In genomic region chr20:8043687-8044278, GRCh38 we compare ENCODE assay signal across 8 cellular contexts. TPM values are rescaled to one million over a fixed set of nuclear protein-coding genes. Genes with fewer than 3 reads are reported as not detected.
DNase-seq lines count a peak whose midpoint lies in the region; ATAC-seq and TF ChIP-seq lines count a peak whose summit lies in the region.

No MANE protein-coding gene starts in this region.

- peak; percentile 37 for DNase-seq in stimulated activated CD4-positive, alpha-beta T cell treated with anti-CD3 and anti-CD28 coated beads, Interleukin-4, amount 100 ng/mL, for 24 hours
- DNase-seq in stimulated activated CD4-positive, alpha-beta T cell treated with anti-CD3 and anti-CD28 coated beads, Interleukin-4, amount 100 ng/mL, for 1 hour: no peak
- DNase-seq in H7 (peak; percentile 19), Kasumi-1 (lab: John Stamatoyannopoulos, UW) (peak; percentile 60 to 73), PC-9 (peak; percentile 12 to 44), dedifferentiated amniotic fluid mesenchymal stem cell (ENCODE audit: extremely low spot score) (peak; percentile 57), lower lobe of right lung (no peak), GOT3 (lab: John Stamatoyannopoulos, UW) (no peak)

- no peaks in the 10 kb centered on the region for H3K9me2 ChIP-seq in PC-9 (ENCODE audit: insufficient read depth)

- intact Hi-C loops in PC-9 (cut with micrococcal nuclease; ENCODE audit: unreplicated experiment): loop anchor here (2.0 to 5.0 kb wide), 2 partner anchors 349 to 679 kb away; no protein-coding TSS in a partner anchor
- intact Hi-C loops in lower lobe of right lung (cut with DNase I): no loop called here

- H3K4me2 ChIP-seq in PC-9: no peak overlapping the region

- no peak overlapping the region for H3K27ac ChIP-seq in PC-9
- H3K27ac ChIP-seq in lower lobe of right lung: no peak overlapping the region

- POLR2A ChIA-PET in PC-9 (lab: Charles Lee; ENCODE audit: unreplicated experiment): no interaction called here

- no TSS peak for BruUV-seq in PC-9 (replicated peaks; lab: Mats Ljungman, UMichigan)

- no peaks in the 10 kb centered on the region for H3K27me3 ChIP-seq in H7 (ENCODE audit: control insufficient read depth, insufficient read depth, low read length)
- H3K27me3 ChIP-seq in PC-9 (ENCODE audit: insufficient read depth, low read depth): peaks cover 3% of the 10 kb centered on the region; the same call in 1 of the 2 replicates
- H3K27me3 ChIP-seq in lower lobe of right lung (ENCODE audit: low read depth): no peaks in the 10 kb centered on the region

- no peaks in the 10 kb centered on the region for H3K79me2 ChIP-seq in PC-9 (ENCODE audit: low read depth)

- TF ChIP-seq CTCF in PC-9 (conservative IDR thresholded peaks at IDR 0.05): peak; percentile 87
- TF ChIP-seq CTCF in lower lobe of right lung (IDR thresholded peaks at IDR 0.05): peak; percentile 79

- H4K20me1 ChIP-seq in PC-9 (ENCODE audit: insufficient read depth): no peaks in the 10 kb centered on the region

- H3K36me3 ChIP-seq in H7 (replicated peaks; ENCODE audit: control insufficient read depth, insufficient read depth, low read length) (no peaks in the 10 kb centered on the region), PC-9 (ENCODE audit: low read depth) (no peaks in the 10 kb centered on the region), lower lobe of right lung (no peaks in the 10 kb centered on the region)

- no peak overlapping the region for H3K4me3 ChIP-seq in H7 (ENCODE audit: insufficient read depth, low read depth, low read length)
- H3K4me3 ChIP-seq in PC-9: no peak overlapping the region
- H3K4me3 ChIP-seq in lower lobe of right lung: no peak overlapping the region

- ATAC-seq in lower lobe of right lung: peak; percentile 65 to 73

- peaks cover 10% of the 10 kb centered on the region; the same call in 1 of the 2 replicates for H3K4me1 ChIP-seq in PC-9 (replicated peaks; ENCODE audit: insufficient read depth)
- no peaks in the 10 kb centered on the region for H3K4me1 ChIP-seq in lower lobe of right lung

- CTCF ChIA-PET in PC-9 (lab: Charles Lee): interaction anchor here (0.5 to 0.7 kb wide), 4 partner anchors 91 to 1913 kb away, joined by 3 to 11 read pairs (median 6); no protein-coding TSS in a partner anchor

- no peak overlapping the region for H2AFZ ChIP-seq in PC-9

- no peaks in the 10 kb centered on the region for H3K9me3 ChIP-seq in PC-9 (ENCODE audit: insufficient read depth, low read depth)
- H3K9me3 ChIP-seq in lower lobe of right lung: no peaks in the 10 kb centered on the region

- H3F3A ChIP-seq in PC-9 (ENCODE audit: insufficient read depth, low read depth): no peaks in the 10 kb centered on the region

RNA-seq across cellular contexts. Expression of gene TMX4, which starts 24.2 kb away (rescaled TPM):
- 7.1 and 8.2 TPM in 2 replicates for total RNA-seq in H7 (2014; rRNA removed; shearing (Covaris generic))
- total RNA-seq in PC-9 (2021) (7.5 and 9.2 TPM in 2 replicates), lower lobe of right lung (35.7 TPM)

Comparison
In these comparisons a context has a peak if more than half of its experiments do, and no peak if none do; other contexts are left out.
1. DNase-seq: peak in stimulated activated CD4-positive, alpha-beta T cell treated with anti-CD3 and anti-CD28 coated beads, Interleukin-4, amount 100 ng/mL, for 24 hours (single experiment), H7 (single experiment), Kasumi-1 (2 of 2), PC-9 (2 of 2) and dedifferentiated amniotic fluid mesenchymal stem cell (single experiment); none in stimulated activated CD4-positive, alpha-beta T cell treated with anti-CD3 and anti-CD28 coated beads, Interleukin-4, amount 100 ng/mL, for 1 hour (single experiment), lower lobe of right lung (single experiment) and GOT3 (single experiment).